29 cellular contexts compared by ENCODE assay signal in the genomic region with DNA sequence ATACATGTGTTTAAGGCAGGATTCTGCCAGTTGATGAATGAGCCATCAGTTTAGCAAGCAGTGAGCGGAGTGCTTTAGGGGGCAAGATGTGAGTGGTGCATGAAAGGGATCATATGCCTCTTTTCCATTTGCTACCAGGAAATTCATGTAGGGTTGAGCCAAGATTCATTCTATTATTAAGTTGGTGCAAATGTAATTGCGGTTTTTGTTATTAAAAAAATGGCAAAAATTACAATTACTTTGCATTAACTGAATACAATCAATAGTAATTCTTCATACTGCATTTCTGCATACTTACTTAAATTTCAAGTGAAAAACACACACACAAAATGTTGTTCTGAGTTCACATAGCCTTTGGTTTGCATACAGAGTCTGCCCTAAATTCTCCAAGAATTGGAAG.
"Had no signal": no experiment of that assay in that cellular context is flagged by ENCODE, and none has a peak within 500 bp of the region (broad histone marks: within the 10 kb centered on the region; RNA-seq: fewer than 3 reads in every experiment).

No MANE protein-coding gene starts in this region.

- H3K27me3 ChIP-seq: adrenal gland, ascending aorta, cardiac muscle cell, colonic mucosa, dorsolateral prefrontal cortex, hepatocyte, thyroid gland, upper lobe of right lung had no signal

- ATAC-seq: activated CD4-positive, CD25-positive, alpha-beta regulatory T cell treated with anti-CD3 and anti-CD28 coated beads, Interleukin-2, amount 50 U/mL, for 24 hours; left cardiac atrium; left ventricle myocardium superior; naive thymus-derived CD8-positive, alpha-beta T cell; right cardiac atrium had no signal

- DNase-seq: activated CD4-positive, alpha-beta T cell treated with anti-CD3 and anti-CD28 coated beads for 48 hours; activated CD4-positive, alpha-beta T cell treated with anti-CD3 and anti-CD28 coated beads, Interleukin-2, amount 50 U/mL, for 48 hours; activated CD8-positive, alpha-beta memory T cell treated with anti-CD3 and anti-CD28 coated beads, Interleukin-2, amount 50 U/mL, for 4 hours; activated effector memory CD4-positive, alpha-beta T cell treated with anti-CD3 and anti-CD28 coated beads, Interleukin-2, amount 50 U/mL, for 16 hours; activated naive CD4-positive, alpha-beta T cell treated with anti-CD3 and anti-CD28 coated beads for 36 hours; activated naive CD8-positive, alpha-beta T cell treated with anti-CD3 and anti-CD28 coated beads for 36 hours; activated T-cell treated with anti-CD3 and anti-CD28 coated beads, Interleukin-2, amount 50 U/mL, for 1 hour; adrenal gland; cerebellar nuclear complex; colonic mucosa; dorsolateral prefrontal cortex; effector memory CD4-positive, alpha-beta T cell; islet precursor cell; left cardiac atrium; left ventricle myocardium superior; naive thymus-derived CD8-positive, alpha-beta T cell; occipital lobe; right cardiac atrium; stimulated activated CD4-positive, alpha-beta T cell treated with anti-CD3 and anti-CD28 coated beads, Interleukin-12 subunit alpha, Interleukin-12 subunit beta, amount 100 ng/mL, for 4 hours; stimulated activated CD4-positive, alpha-beta T cell treated with anti-CD3 and anti-CD28 coated beads, Interleukin-4, amount 100 ng/mL, for 1 hour; substantia nigra; T-helper 9 cell; thyroid gland; upper lobe of right lung; WERI-Rb-1 had no signal

- H3K4me1 ChIP-seq: adrenal gland, ascending aorta, colonic mucosa, thyroid gland, upper lobe of right lung had no signal

- H3K36me3 ChIP-seq: adrenal gland, ascending aorta, cardiac muscle cell, colonic mucosa, thyroid gland, upper lobe of right lung, WERI-Rb-1 had no signal

- H3K27ac ChIP-seq: adrenal gland, ascending aorta, cardiac muscle cell, colonic mucosa, hepatocyte, thyroid gland, upper lobe of right lung, WERI-Rb-1 had no signal

- H3K9me3 ChIP-seq: adrenal gland, ascending aorta, colonic mucosa, thyroid gland, upper lobe of right lung had no signal

- H3K4me3 ChIP-seq: adrenal gland, ascending aorta, cardiac muscle cell, colonic mucosa, dorsolateral prefrontal cortex, hepatocyte, thyroid gland, upper lobe of right lung had no signal
